16 cellular contexts compared by ENCODE assay signal in genomic region chr14:59419383-59419782, GRCh38.
"Had no signal": no experiment of that assay in that cellular context is flagged by ENCODE, and none has a peak within 500 bp of the region (broad histone marks: within the 10 kb centered on the region; RNA-seq: fewer than 3 reads in every experiment).

No MANE protein-coding gene starts in this region.

- H3K4me1 ChIP-seq: body of pancreas, tibial nerve had no signal

- H3K9me3 Mint-ChIP-seq: activated CD4-positive, alpha-beta T cell treated with anti-CD3 and anti-CD28 coated beads, Interleukin-2, amount 10 ng/mL, durations not matched to agents 7 days and 5 days; activated naive CD4-positive, alpha-beta T cell treated with anti-CD3 and anti-CD28 coated beads for 36 hours; activated T-helper 17 cell treated with anti-CD3 and anti-CD28 coated beads, Interleukin-2, amount 50 U/mL, for 72 hours; central memory CD8-positive, alpha-beta T cell; effector memory CD8-positive, alpha-beta T cell; neural progenitor cell; stimulated activated effector memory CD8-positive, alpha-beta T cell treated with anti-CD3 and anti-CD28 coated beads, Interleukin-12 subunit alpha, Interleukin-12 subunit beta, amount 100 ng/mL, for 72 hours; T-helper 1 cell treated with Interleukin-12 subunit alpha and Interleukin-12 subunit beta and Interleukin-4 antibody, amounts not matched to agents 30 μg/mL and 1 μg/mL, for 36 hours had no signal

- H3K4me3 Mint-ChIP-seq: activated CD4-positive, alpha-beta T cell treated with anti-CD3 and anti-CD28 coated beads, Interleukin-2, amount 10 ng/mL, durations not matched to agents 7 days and 5 days; activated naive CD4-positive, alpha-beta T cell treated with anti-CD3 and anti-CD28 coated beads for 36 hours; activated T-helper 17 cell treated with anti-CD3 and anti-CD28 coated beads, Interleukin-2, amount 50 U/mL, for 72 hours; central memory CD8-positive, alpha-beta T cell; effector memory CD8-positive, alpha-beta T cell; neural progenitor cell; stimulated activated effector memory CD8-positive, alpha-beta T cell treated with anti-CD3 and anti-CD28 coated beads, Interleukin-12 subunit alpha, Interleukin-12 subunit beta, amount 100 ng/mL, for 72 hours; T-helper 1 cell treated with Interleukin-12 subunit alpha and Interleukin-12 subunit beta and Interleukin-4 antibody, amounts not matched to agents 30 μg/mL and 1 μg/mL, for 36 hours had no signal

- DNase-seq: activated CD4-positive, alpha-beta T cell treated with anti-CD3 and anti-CD28 coated beads, Interleukin-2, amount 10 ng/mL, durations not matched to agents 7 days and 5 days; activated CD4-positive, CD25-positive, alpha-beta regulatory T cell; activated CD8-positive, alpha-beta memory T cell treated with anti-CD3 and anti-CD28 coated beads for 24 hours; activated naive CD4-positive, alpha-beta T cell treated with anti-CD3 and anti-CD28 coated beads for 36 hours; body of pancreas; effector memory CD8-positive, alpha-beta T cell; heart left ventricle; left lung; mesendoderm; ovary had no signal

- H3K36me3 ChIP-seq: heart left ventricle, left lung, neural progenitor cell, ovary, tibial nerve had no signal

- H3K27me3 ChIP-seq: body of pancreas, heart left ventricle, left lung, neural progenitor cell, ovary, tibial nerve had no signal

- H3K4me3 ChIP-seq: body of pancreas, heart left ventricle, left lung, neural progenitor cell, ovary, tibial nerve had no signal

- H3K27ac ChIP-seq: body of pancreas, left lung, neural progenitor cell, ovary had no signal

- H3K36me3 Mint-ChIP-seq: neural progenitor cell; stimulated activated effector memory CD8-positive, alpha-beta T cell treated with anti-CD3 and anti-CD28 coated beads, Interleukin-12 subunit alpha, Interleukin-12 subunit beta, amount 100 ng/mL, for 72 hours had no signal

- ATAC-seq: activated T-helper 17 cell treated with anti-CD3 and anti-CD28 coated beads, Interleukin-2, amount 50 U/mL, for 72 hours; body of pancreas; effector memory CD8-positive, alpha-beta T cell; left lung; stimulated activated effector memory CD8-positive, alpha-beta T cell treated with anti-CD3 and anti-CD28 coated beads, Interleukin-12 subunit alpha, Interleukin-12 subunit beta, amount 100 ng/mL, for 72 hours had no signal

- H3K27ac Mint-ChIP-seq: activated CD4-positive, alpha-beta T cell treated with anti-CD3 and anti-CD28 coated beads, Interleukin-2, amount 10 ng/mL, durations not matched to agents 7 days and 5 days; activated naive CD4-positive, alpha-beta T cell treated with anti-CD3 and anti-CD28 coated beads for 36 hours; activated T-helper 17 cell treated with anti-CD3 and anti-CD28 coated beads, Interleukin-2, amount 50 U/mL, for 72 hours; effector memory CD8-positive, alpha-beta T cell; neural progenitor cell; stimulated activated effector memory CD8-positive, alpha-beta T cell treated with anti-CD3 and anti-CD28 coated beads, Interleukin-12 subunit alpha, Interleukin-12 subunit beta, amount 100 ng/mL, for 72 hours; T-helper 1 cell treated with Interleukin-12 subunit alpha and Interleukin-12 subunit beta and Interleukin-4 antibody, amounts not matched to agents 30 μg/mL and 1 μg/mL, for 36 hours had no signal

- H3K4me1 Mint-ChIP-seq: activated CD4-positive, alpha-beta T cell treated with anti-CD3 and anti-CD28 coated beads, Interleukin-2, amount 10 ng/mL, durations not matched to agents 7 days and 5 days; activated T-helper 17 cell treated with anti-CD3 and anti-CD28 coated beads, Interleukin-2, amount 50 U/mL, for 72 hours; central memory CD8-positive, alpha-beta T cell; neural progenitor cell; stimulated activated effector memory CD8-positive, alpha-beta T cell treated with anti-CD3 and anti-CD28 coated beads, Interleukin-12 subunit alpha, Interleukin-12 subunit beta, amount 100 ng/mL, for 72 hours had no signal

- H3K27me3 Mint-ChIP-seq: activated CD4-positive, alpha-beta T cell treated with anti-CD3 and anti-CD28 coated beads, Interleukin-2, amount 10 ng/mL, durations not matched to agents 7 days and 5 days; activated T-helper 17 cell treated with anti-CD3 and anti-CD28 coated beads, Interleukin-2, amount 50 U/mL, for 72 hours had no signal

- H3K9me3 ChIP-seq: body of pancreas, heart left ventricle, left lung, ovary, tibial nerve had no signal
